ENCODE assay signal across 8 cellular contexts in genomic region chr3:169769287-169770181, GRCh38. TPM values are rescaled to one million over a fixed set of nuclear protein-coding genes. Genes with fewer than 3 reads are reported as not detected.
DNase-seq lines count a peak whose midpoint lies in the region; ATAC-seq and TF ChIP-seq lines count a peak whose summit lies in the region.

Gene ACTRT3, minus strand, starts transcription at chr3:169769561. Its CDS starts 41 bp downstream, at chr3:169769520.

- no peaks in the 10 kb centered on the region for H4K20me1 ChIP-seq in SU-DHL-6 (ENCODE audit: low read depth, low read length)

- H3K9me2 ChIP-seq in SU-DHL-6 (replicated peaks; ENCODE audit: insufficient read depth, low read length) = no peaks in the 10 kb centered on the region

- H2AK5ac ChIP-seq in trophoblast cell (ENCODE audit: low read length) = no peak within 1 kb of the TSS

- H3F3A ChIP-seq in SU-DHL-6 (ENCODE audit: insufficient read depth) = peaks cover 49% of the 10 kb centered on the region

- H2AFZ ChIP-seq in SU-DHL-6 (ENCODE audit: low read depth, low read length, severe bottlenecking) = peak within 1 kb of the TSS; percentile 81
- peak within 1 kb of the TSS; percentile 79 for H2AFZ ChIP-seq in trophoblast cell (ENCODE audit: insufficient read depth, low read length, poor library complexity)

- no peaks in the 10 kb centered on the region for H3K27me3 ChIP-seq in SU-DHL-6 (ENCODE audit: low read length)
- H3K27me3 ChIP-seq in adipocyte (replicated peaks; ENCODE audit: control insufficient read depth, insufficient read depth, low read length) = no peaks in the 10 kb centered on the region
- no peaks in the 10 kb centered on the region for H3K27me3 ChIP-seq in trophoblast cell (ENCODE audit: insufficient read depth, low read length)

- H3K4me1 ChIP-seq in adipocyte (ENCODE audit: control insufficient read depth, insufficient read depth, low read length) (peaks cover 14% of the 10 kb centered on the region), trophoblast cell (ENCODE audit: control insufficient read depth in 1 of 2, insufficient read depth in 2 of 2, low read length in 2 of 2) (no peaks in the 10 kb centered on the region)

- intact Hi-C loops in left cardiac atrium (cut with DNase I) = no loop called here

- H2BK5ac ChIP-seq in trophoblast cell (ENCODE audit: low read depth, low read length, poor library complexity) = peak within 1 kb of the TSS; percentile 54

- H3K4me3 ChIP-seq in SU-DHL-6 (ENCODE audit: insufficient read depth, low read length, poor library complexity, severe bottlenecking) (peak within 1 kb of the TSS; percentile 31), adipocyte (ENCODE audit: low read length) (peak within 1 kb of the TSS; percentile 90), trophoblast cell (ENCODE audit: low read depth, low read length) (peak within 1 kb of the TSS; percentile 45)

- H3K27ac ChIP-seq in C4-2B (peak within 1 kb of the TSS; percentile 62), SU-DHL-6 (ENCODE audit: low read depth, low read length) (no peak within 1 kb of the TSS), trophoblast cell (ENCODE audit: low read depth, low read length) (peak within 1 kb of the TSS; percentile 57)

- peak within 1 kb of the TSS; percentile 94 for H4K8ac ChIP-seq in trophoblast cell (ENCODE audit: low read depth, low read length)

- peaks cover 18% of the 10 kb centered on the region for H3K79me1 ChIP-seq in trophoblast cell (ENCODE audit: low read length)

- no CpG with 5 or more reads among the region's 51 CpGs for WGBS in trophoblast cell (ENCODE audit: extremely low coverage, insufficient coverage, insufficient read length)

- H3K79me2 ChIP-seq in SU-DHL-6 (ENCODE audit: insufficient read depth, low read length) = peaks cover 13% of the 10 kb centered on the region
- peaks cover 7% of the 10 kb centered on the region for H3K79me2 ChIP-seq in trophoblast cell (ENCODE audit: control insufficient read depth, insufficient read depth, low read length, poor library complexity)

- H4K91ac ChIP-seq in trophoblast cell (ENCODE audit: low read depth, low read length) = peak within 1 kb of the TSS; percentile 70

- H3K23ac ChIP-seq in trophoblast cell (ENCODE audit: low read length) = no peak within 1 kb of the TSS

- peak within 1 kb of the TSS; percentile 74 for H2BK12ac ChIP-seq in trophoblast cell (ENCODE audit: low read length)

- peak within 1 kb of the TSS; percentile 74 for H3K14ac ChIP-seq in trophoblast cell (ENCODE audit: low read length)

- H3K9me3 ChIP-seq in SU-DHL-6 (ENCODE audit: insufficient read depth, low read length) = no peaks in the 10 kb centered on the region
- no peaks in the 10 kb centered on the region for H3K9me3 ChIP-seq in adipocyte (ENCODE audit: control insufficient read depth, low read length)
- no peaks in the 10 kb centered on the region for H3K9me3 ChIP-seq in trophoblast cell (ENCODE audit: insufficient read depth, low read depth, low read length)

- peak; percentile 24 for ATAC-seq in GM19467 (IDR thresholded peaks at IDR 0.05; ENCODE audit: unreplicated experiment)
- ATAC-seq in left cardiac atrium = peak; percentile 6 to 8

- TF ChIP-seq CTCF in C4-2B (conservative IDR thresholded peaks at IDR 0.05) = 0 out of 2 replicates have a peak, but pooled peaks have one; percentile 4
- TF ChIP-seq CTCF in SU-DHL-6 (IDR thresholded peaks at IDR 0.05; ENCODE audit: insufficient read depth, low read length, poor library complexity, severe bottlenecking) = no peak

- H4K12ac ChIP-seq in trophoblast cell (ENCODE audit: low read depth, low read length) = peak within 1 kb of the TSS; percentile 92

- peak within 1 kb of the TSS; percentile 30 for H3K9ac ChIP-seq in SU-DHL-6 (ENCODE audit: low read length)
- peak within 1 kb of the TSS; percentile 95 for H3K9ac ChIP-seq in adipocyte (ENCODE audit: low read length)
- H3K9ac ChIP-seq in trophoblast cell (ENCODE audit: low read length) = peak within 1 kb of the TSS; percentile 63

- peak within 1 kb of the TSS; percentile 89 for H2BK120ac ChIP-seq in trophoblast cell (ENCODE audit: insufficient read depth, low read length, poor library complexity)

- H3K4ac ChIP-seq in trophoblast cell (ENCODE audit: low read depth, low read length) = peak within 1 kb of the TSS; percentile 47

- H3K4me2 ChIP-seq in SU-DHL-6 (ENCODE audit: low read depth, low read length, poor library complexity, severe bottlenecking) (peak within 1 kb of the TSS; percentile 59), trophoblast cell (ENCODE audit: low read length) (peak within 1 kb of the TSS; percentile 73)

- DNase-seq in HuH-7.5 (ENCODE audit: low spot score) (peak; percentile 83), adipocyte (ENCODE audit: low read depth) (peak; percentile 79), left cardiac atrium (peak; percentile 84), trophoblast cell (peak; percentile 67 to 80), ureter (ENCODE audit: low spot score) (peak; percentile 63)

- H3K36me3 ChIP-seq in SU-DHL-6 (ENCODE audit: low read length) = no peaks in the 10 kb centered on the region; the same call in 1 of the 2 replicates
- H3K36me3 ChIP-seq in adipocyte (ENCODE audit: control insufficient read depth, insufficient read depth, low read length, severe bottlenecking) = peaks cover 3% of the 10 kb centered on the region
- H3K36me3 ChIP-seq in trophoblast cell (ENCODE audit: control insufficient read depth in 1 of 2, insufficient read depth in 2 of 2, low read length in 2 of 2) = no peaks in the 10 kb centered on the region

- H3K18ac ChIP-seq in trophoblast cell (ENCODE audit: low read length) = peak within 1 kb of the TSS; percentile 77

RNA-seq across cellular contexts. Expression of gene ACTRT3, which starts in this region (rescaled TPM):
- total RNA-seq in left cardiac atrium = 1 to 10 TPM; 1.6 to 2.5 TPM
- polyA plus RNA-seq in trophoblast cell (2013) = 0.44 and 0.49 TPM in 2 replicates
- total RNA-seq in ureter = 4.0 TPM

Comparison
In these comparisons a context has a peak if more than half of its experiments do, and no peak if none do; other contexts are left out.
1. H3K4me3 ChIP-seq: peak in every context shown above with its lines; median percentile 90 in adipocyte; 45 in trophoblast cell; 31 in SU-DHL-6.
2. H3K9ac ChIP-seq: peak in every context shown above with its lines; median percentile 95 in adipocyte; 63 in trophoblast cell; 30 in SU-DHL-6.